Comparison of ENCODE assay signal across 7 cellular contexts in genomic region chr3:41199866-41200668, GRCh38. TPM values are rescaled to one million over a fixed set of nuclear protein-coding genes. Genes with fewer than 3 reads are reported as not detected.
DNase-seq lines count a peak whose midpoint lies in the region; ATAC-seq, FAIRE-seq and TF ChIP-seq lines count a peak whose summit lies in the region.

No MANE protein-coding gene starts in this region.

- no peak for TF ChIP-seq CTCF in hepatocyte (IDR thresholded peaks at IDR 0.05; ENCODE audit: poor library complexity)

- H3K4me2 ChIP-seq in hepatocyte: peak overlapping the region; percentile 88

- no peak for FAIRE-seq in GM12892 (lab: Jason Lieb, UNC)

- H3K27ac ChIP-seq in SJCRH30 (peak overlapping the region; percentile 93; the same call in 1 of the 2 replicates), hepatocyte (peak overlapping the region; percentile 100)

- H4K20me1 ChIP-seq in hepatocyte (ENCODE audit: insufficient read depth, poor library complexity, severe bottlenecking): peaks cover 51% of the 10 kb centered on the region

- peak; percentile 40 for DNase-seq in GM12892 (ENCODE audit: insufficient read length)
- peak; percentile 34 to 48 for DNase-seq in SJCRH30
- peak in 34 of 58 donors; percentile 8 to 62 (median 40) for DNase-seq in anterior cingulate cortex (lab: John Stamatoyannopoulos, UW)
- peak; percentile 61 for DNase-seq in hepatocyte (ENCODE audit: low spot score)
- peak; percentile 56 for DNase-seq in retina

- H3K36me3 ChIP-seq in SJCRH30 (0 out of 2 replicates have a peak, but pooled peaks cover 9% of the 10 kb centered on the region), hepatocyte (replicated peaks; ENCODE audit: insufficient read depth, low read depth) (no peaks in the 10 kb centered on the region)

- H3K27me3 ChIP-seq in SJCRH30 (no peaks in the 10 kb centered on the region), hepatocyte (no peaks in the 10 kb centered on the region)

- H3K4me3 ChIP-seq in SJCRH30 (peak overlapping the region; percentile 96), hepatocyte (peak overlapping the region; percentile 50)

- under 1% methylated on average over 19 of the region's 40 CpGs for WGBS in hepatocyte (ENCODE audit: low lambda C conversion rate, missing lambda C conversion rate)

- no peak for TF ChIP-seq POLR2A in GM12892 (IDR thresholded peaks at IDR 0.05; ENCODE audit: low read depth, low read length)

- H3K79me2 ChIP-seq in hepatocyte: peaks cover 61% of the 10 kb centered on the region

- ATAC-seq in HG02970 (IDR thresholded peaks at IDR 0.05; ENCODE audit: low FRiP score, unreplicated experiment) (peak; percentile 14), GM19463 (IDR thresholded peaks at IDR 0.05; ENCODE audit: unreplicated experiment) (no peak)

- no peaks in the 10 kb centered on the region for H3K9me3 ChIP-seq in SJCRH30 (replicated peaks)
- H3K9me3 ChIP-seq in hepatocyte (ENCODE audit: low read depth): no peaks in the 10 kb centered on the region

- H2AFZ ChIP-seq in hepatocyte: no peak overlapping the region

- no peaks in the 10 kb centered on the region for H3K9me2 ChIP-seq in hepatocyte (replicated peaks; ENCODE audit: insufficient read depth)

- peaks cover 2% of the 10 kb centered on the region for H3K4me1 ChIP-seq in SJCRH30
- peaks cover 15% of the 10 kb centered on the region for H3K4me1 ChIP-seq in hepatocyte (ENCODE audit: insufficient read depth)

RNA-seq across cellular contexts. Expression of gene CTNNB1, which starts 0.8 kb away (rescaled TPM):
- 86.8 TPM for polyA plus RNA-seq in GM12892 (2012; ENCODE audit: missing spikeins)
- 613 and 641 TPM in 2 replicates for total RNA-seq in SJCRH30 (2014; rRNA removed; shearing (Covaris generic))
- total RNA-seq in hepatocyte: 623 and 663 TPM in 2 replicates
- polyA plus RNA-seq in hepatocyte: 109 and 137 TPM in 2 replicates
